ENCODE assay signal across 24 cellular contexts in the genomic region with DNA sequence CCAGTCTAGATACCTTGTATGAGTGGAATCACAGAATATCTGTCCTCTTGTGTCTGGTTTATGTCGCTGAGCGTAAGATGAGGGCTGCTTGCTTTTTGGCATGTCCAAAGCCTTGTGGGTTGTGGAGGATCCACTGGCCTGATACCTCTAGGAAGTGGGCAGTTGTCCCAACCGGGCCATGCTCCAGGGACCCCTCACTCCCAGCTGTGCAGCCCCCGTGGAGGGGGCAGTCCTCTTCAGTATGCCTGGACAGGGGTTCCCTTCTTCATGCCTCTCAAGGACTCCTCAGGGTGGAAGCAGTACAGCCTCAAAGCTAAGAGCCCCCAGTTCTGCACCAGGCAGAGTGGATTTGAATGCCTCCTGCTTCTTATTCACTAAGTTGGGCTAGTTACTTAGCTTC. TPM values are rescaled to one million over a fixed set of nuclear protein-coding genes. Genes with fewer than 3 reads are reported as not detected.
"Had no signal": no experiment of that assay in that cellular context is flagged by ENCODE, and none has a peak within 500 bp of the region (broad histone marks: within the 10 kb centered on the region; RNA-seq: fewer than 3 reads in every experiment).

No MANE protein-coding gene starts in this region.

- H3K36me3 ChIP-seq: cardiac muscle cell, prostate gland, right atrium auricular region, suprapubic skin, upper lobe of left lung had no signal

- H3K9me3 ChIP-seq: prostate gland, right atrium auricular region, suprapubic skin, upper lobe of left lung had no signal

- H3K27ac ChIP-seq: cardiac muscle cell, foreskin keratinocyte, prostate gland, right atrium auricular region, SK-N-MC, skin epidermis, suprapubic skin, upper lobe of left lung had no signal

- DNase-seq: activated CD4-positive, alpha-beta memory T cell treated with anti-CD3 and anti-CD28 coated beads for 36 hours; activated CD4-positive, alpha-beta T cell treated with anti-CD3 and anti-CD28 coated beads for 48 hours; activated CD4-positive, CD25-positive, alpha-beta regulatory T cell; activated effector memory CD4-positive, alpha-beta T cell treated with Interleukin-2 at 50 U/mL for 16 hours; activated naive CD4-positive, alpha-beta T cell treated with anti-CD3 and anti-CD28 coated beads for 36 hours; activated naive CD8-positive, alpha-beta T cell treated with anti-CD3 and anti-CD28 coated beads, Interleukin-2, amount 10 ng/mL, durations not matched to agents 7 days and 5 days; activated T-cell treated with anti-CD3 and anti-CD28 coated beads, Interleukin-2, amount 50 U/mL, for 72 hours; amniotic stem cell; hippocampal formation; nephron progenitor cell; occipital lobe; stimulated activated CD4-positive, alpha-beta T cell treated with anti-CD3 and anti-CD28 coated beads, Interleukin-2, amount 100 ng/mL, for 24 hours; stimulated activated naive CD8-positive, alpha-beta T cell treated with anti-CD3 and anti-CD28 coated beads, Interleukin-15, amount 100 ng/mL, for 72 hours; SW 1271; T-helper 17 cell; upper lobe of left lung had no signal

- H3K4me3 ChIP-seq: cardiac muscle cell, prostate gland, right atrium auricular region, SK-N-MC, skin epidermis, suprapubic skin, upper lobe of left lung had no signal

- H3K27me3 ChIP-seq: cardiac muscle cell, foreskin keratinocyte, right atrium auricular region, suprapubic skin, upper lobe of left lung had no signal

- ATAC-seq: activated T-cell treated with anti-CD3 and anti-CD28 coated beads, Interleukin-2, amount 50 U/mL, for 72 hours; stimulated activated effector memory CD8-positive, alpha-beta T cell treated with anti-CD3 and anti-CD28 coated beads, Interleukin-12 subunit alpha, Interleukin-12 subunit beta, amount 100 ng/mL, for 72 hours; stimulated activated naive CD8-positive, alpha-beta T cell treated with anti-CD3 and anti-CD28 coated beads, Interleukin-15, amount 100 ng/mL, for 72 hours; T-helper 17 cell had no signal

- H3K4me1 ChIP-seq: prostate gland had no signal

RNA-seq across cellular contexts. Expression of a gene that starts 23.8 kb away (rescaled TPM):
- total RNA-seq: activated naive CD8-positive, alpha-beta T cell treated with anti-CD3 and anti-CD28 coated beads, Interleukin-2, amount 10 ng/mL, durations not matched to agents 7 days and 5 days; cardiac muscle cell had no signal
- polyA plus RNA-seq: cardiac muscle cell had no signal
